1 cellular context compared by ENCODE assay signal in the genomic region with DNA sequence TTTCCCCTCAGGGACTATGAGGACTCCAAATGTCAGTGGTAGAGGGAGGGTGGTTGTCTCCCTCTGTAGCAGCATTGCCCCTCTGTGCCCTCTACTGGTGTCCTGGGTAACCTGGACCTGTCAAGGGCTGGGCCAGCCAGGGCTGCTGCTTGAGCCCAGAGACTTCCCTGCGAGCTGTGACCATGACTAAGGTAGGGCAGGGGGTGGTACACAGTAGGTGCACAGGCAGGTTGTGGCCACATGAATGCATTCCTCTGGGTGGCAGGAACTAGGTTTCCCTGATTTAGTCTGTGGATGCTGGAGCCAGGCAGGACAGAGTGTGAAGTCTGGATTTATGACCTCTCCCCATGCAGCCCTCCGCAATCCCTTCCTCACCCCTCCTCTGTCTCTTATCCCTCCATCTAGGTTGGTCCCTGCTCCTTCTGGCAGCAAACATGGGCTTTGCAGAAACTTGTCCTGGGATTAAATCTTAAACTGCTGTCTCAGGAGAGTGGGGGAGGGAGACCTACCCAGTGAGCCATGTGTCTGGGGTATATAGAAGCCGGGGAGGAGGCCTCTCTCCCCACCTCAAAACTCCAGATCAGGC.
TF ChIP-seq lines count a peak whose summit lies in the region.

No MANE protein-coding gene starts in this region.

TF ChIP-seq in HepG2, 621 proteins besides CTCF, POLR2A, EP300 and RAD21:
- TF ChIP-seq CC2D1A (CRISPR knock-in tag; IDR thresholded peaks at IDR 0.05) (no peak), ZKSCAN1 (IDR thresholded peaks at IDR 0.05; ENCODE audit: low read length) (peak; percentile 69; the same call in 1 of the 2 replicates), ZSCAN25 (CRISPR knock-in tag; IDR thresholded peaks at IDR 0.05) (peak; percentile 58), ZNF768 (CRISPR knock-in tag; IDR thresholded peaks at IDR 0.05) (peak; percentile 41; the same call in 1 of the 2 replicates), SOX13 (IDR thresholded peaks at IDR 0.05) (no peak), SOX13 (CRISPR knock-in tag; conservative IDR thresholded peaks at IDR 0.05 in 1 of 2, IDR thresholded peaks at IDR 0.05 in 1 of 2) (no peak), STAG1 (CRISPR knock-in tag; IDR thresholded peaks at IDR 0.05) (peak; percentile 26; the same call in 1 of the 2 replicates)
- TF ChIP-seq, protein P1, sequence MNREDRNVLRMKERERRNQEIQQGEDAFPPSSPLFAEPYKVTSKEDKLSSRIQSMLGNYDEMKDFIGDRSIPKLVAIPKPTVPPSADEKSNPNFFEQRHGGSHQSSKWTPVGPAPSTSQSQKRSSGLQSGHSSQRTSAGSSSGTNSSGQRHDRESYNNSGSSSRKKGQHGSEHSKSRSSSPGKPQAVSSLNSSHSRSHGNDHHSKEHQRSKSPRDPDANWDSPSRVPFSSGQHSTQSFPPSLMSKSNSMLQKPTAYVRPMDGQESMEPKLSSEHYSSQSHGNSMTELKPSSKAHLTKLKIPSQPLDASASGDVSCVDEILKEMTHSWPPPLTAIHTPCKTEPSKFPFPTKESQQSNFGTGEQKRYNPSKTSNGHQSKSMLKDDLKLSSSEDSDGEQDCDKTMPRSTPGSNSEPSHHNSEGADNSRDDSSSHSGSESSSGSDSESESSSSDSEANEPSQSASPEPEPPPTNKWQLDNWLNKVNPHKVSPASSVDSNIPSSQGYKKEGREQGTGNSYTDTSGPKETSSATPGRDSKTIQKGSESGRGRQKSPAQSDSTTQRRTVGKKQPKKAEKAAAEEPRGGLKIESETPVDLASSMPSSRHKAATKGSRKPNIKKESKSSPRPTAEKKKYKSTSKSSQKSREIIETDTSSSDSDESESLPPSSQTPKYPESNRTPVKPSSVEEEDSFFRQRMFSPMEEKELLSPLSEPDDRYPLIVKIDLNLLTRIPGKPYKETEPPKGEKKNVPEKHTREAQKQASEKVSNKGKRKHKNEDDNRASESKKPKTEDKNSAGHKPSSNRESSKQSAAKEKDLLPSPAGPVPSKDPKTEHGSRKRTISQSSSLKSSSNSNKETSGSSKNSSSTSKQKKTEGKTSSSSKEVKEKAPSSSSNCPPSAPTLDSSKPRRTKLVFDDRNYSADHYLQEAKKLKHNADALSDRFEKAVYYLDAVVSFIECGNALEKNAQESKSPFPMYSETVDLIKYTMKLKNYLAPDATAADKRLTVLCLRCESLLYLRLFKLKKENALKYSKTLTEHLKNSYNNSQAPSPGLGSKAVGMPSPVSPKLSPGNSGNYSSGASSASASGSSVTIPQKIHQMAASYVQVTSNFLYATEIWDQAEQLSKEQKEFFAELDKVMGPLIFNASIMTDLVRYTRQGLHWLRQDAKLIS (CRISPR knock-in tag; IDR thresholded peaks at IDR 0.05): no peak
